ENCODE assay signal across 8 cellular contexts in genomic region chr22:28741200-28741757, GRCh38. TPM values are rescaled to one million over a fixed set of nuclear protein-coding genes. Genes with fewer than 3 reads are reported as not detected.
DNase-seq lines count a peak whose midpoint lies in the region; ATAC-seq, FAIRE-seq and TF ChIP-seq lines count a peak whose summit lies in the region.

No MANE protein-coding gene starts in this region.

- in situ Hi-C loops in GM13977 (cut with MboI; ENCODE audit: low pct_unique_long_range_greater_than_20kb, low sequenced_read_pairs, unreplicated experiment), result no loop called here

- H3K27ac ChIP-seq in ectodermal cell (ENCODE audit: insufficient read depth, low read depth, low read length, poor library complexity, severe bottlenecking), result no peak overlapping the region

- H3K36me3 ChIP-seq in ectodermal cell (ENCODE audit: control insufficient read depth, insufficient read depth, low read length) (peaks cover 17% of the 10 kb centered on the region), neuron (ENCODE audit: insufficient read depth, low read length) (peaks cover 20% of the 10 kb centered on the region)

- no peak for FAIRE-seq in GM12892 (lab: Jason Lieb, UNC)

- DNase-seq in COLO668 (lab: John Stamatoyannopoulos, UW; ENCODE audit: unreplicated experiment) (peak; percentile 18), NB4 (ENCODE audit: low read depth) (no peak), GM13977 (ENCODE audit: low spot score) (no peak), GDM1 (lab: John Stamatoyannopoulos, UW) (no peak), GM12892 (ENCODE audit: insufficient read length) (no peak)

- TF ChIP-seq CTCF in NB4 (IDR thresholded peaks at IDR 0.05; ENCODE audit: low read depth, low read length) (no peak), GM13977 (IDR thresholded peaks at IDR 0.05; ENCODE audit: extremely low read depth, insufficient read depth, missing control alignments) (no peak)

- H3K27me3 ChIP-seq in ectodermal cell (ENCODE audit: control insufficient read depth, insufficient read depth, low read length, poor library complexity, severe bottlenecking) (no peaks in the 10 kb centered on the region), neuron (ENCODE audit: insufficient read depth, low read length) (no peaks in the 10 kb centered on the region)

- H3K4me1 ChIP-seq in ectodermal cell (ENCODE audit: control insufficient read depth, insufficient read depth, low read length) (peaks cover 3% of the 10 kb centered on the region), neuron (ENCODE audit: insufficient read depth, low read length) (peaks cover 12% of the 10 kb centered on the region)

- TF ChIP-seq POLR2A in NB4 (IDR thresholded peaks at IDR 0.05; ENCODE audit: extremely low read depth, insufficient read length), result no peak
- no peak for TF ChIP-seq POLR2A in GM12892 (IDR thresholded peaks at IDR 0.05; ENCODE audit: low read depth, low read length)

- H3K4me3 ChIP-seq in NB4 (ENCODE audit: low read depth, low read length) (peak overlapping the region; percentile 98), ectodermal cell (ENCODE audit: insufficient read depth, low read depth, low read length) (peak overlapping the region; percentile 72), neuron (ENCODE audit: low read length) (peak overlapping the region; percentile 65)

- H2AFZ ChIP-seq in neuron (ENCODE audit: low read depth, low read length), result peak overlapping the region; percentile 68

- H3K9me3 ChIP-seq in ectodermal cell (ENCODE audit: control insufficient read depth, low read length) (no peaks in the 10 kb centered on the region), neuron (ENCODE audit: low read length) (no peaks in the 10 kb centered on the region)

- ATAC-seq in GM18867 (IDR thresholded peaks at IDR 0.05; ENCODE audit: unreplicated experiment), result no peak

- 19 to 22% methylated on average over 16 of the region's 16 CpGs for WGBS in ectodermal cell, 2 experiments

RNA-seq across cellular contexts. Expression of gene CHEK2, which starts 0.3 kb away (rescaled TPM):
- 40.8 TPM for polyA plus RNA-seq in ectodermal cell (2013, experiment 1 of 4)
- 33.9 TPM for polyA plus RNA-seq in ectodermal cell (2013, experiment 2 of 4)
- 33.5 TPM for polyA plus RNA-seq in ectodermal cell (2013, experiment 3 of 4)
- 30.6 TPM for polyA plus RNA-seq in ectodermal cell (2013, experiment 4 of 4)
- 21.5 TPM for polyA plus RNA-seq in GM12892 (2012; ENCODE audit: missing spikeins)

RNA-seq across cellular contexts. Expression of gene HSCB, which starts 0.6 kb away (rescaled TPM):
- 15.7 TPM for polyA plus RNA-seq in ectodermal cell (2013, experiment 1 of 4)
- polyA plus RNA-seq in ectodermal cell (2013, experiment 2 of 4), result 19.1 TPM
- 21.0 TPM for polyA plus RNA-seq in ectodermal cell (2013, experiment 3 of 4)
- polyA plus RNA-seq in ectodermal cell (2013, experiment 4 of 4), result 22.8 TPM
- 22.6 TPM for polyA plus RNA-seq in GM12892 (2012; ENCODE audit: missing spikeins)

RNA-seq across cellular contexts. Expression of gene CCDC117, which starts 31.2 kb away (rescaled TPM):
- polyA plus RNA-seq in ectodermal cell (2013, experiment 1 of 4), result 53.1 TPM
- 43.8 TPM for polyA plus RNA-seq in ectodermal cell (2013, experiment 2 of 4)
- 35.9 TPM for polyA plus RNA-seq in ectodermal cell (2013, experiment 3 of 4)
- 37.1 TPM for polyA plus RNA-seq in ectodermal cell (2013, experiment 4 of 4)
- 19.7 TPM for polyA plus RNA-seq in GM12892 (2012; ENCODE audit: missing spikeins)

RNA-seq across cellular contexts. Expression of gene XBP1, which starts 59.1 kb away (rescaled TPM):
- polyA plus RNA-seq in ectodermal cell (2013, experiment 1 of 4), result 69.1 TPM
- polyA plus RNA-seq in ectodermal cell (2013, experiment 2 of 4), result 66.3 TPM
- polyA plus RNA-seq in ectodermal cell (2013, experiment 3 of 4), result 67.3 TPM
- polyA plus RNA-seq in ectodermal cell (2013, experiment 4 of 4), result 73.2 TPM
- polyA plus RNA-seq in GM12892 (2012; ENCODE audit: missing spikeins), result 74.8 TPM
